Comparison of ENCODE assay signal across 1 cellular context in genomic region chr11:11898648-11899047, GRCh38.
TF ChIP-seq lines count a peak whose summit lies in the region.

No MANE protein-coding gene starts in this region.

TF ChIP-seq in GM12878, 131 proteins besides CTCF, POLR2A, EP300 and RAD21:
- TF ChIP-seq SRF (IDR thresholded peaks at IDR 0.05; ENCODE audit: low read depth in 2 of 2, low read length in 2 of 2) (no peak), KDM1A (IDR thresholded peaks at IDR 0.05; ENCODE audit: borderline replicate concordance) (no peak), NR2C1 (IDR thresholded peaks at IDR 0.05) (no peak), ZBTB4 (CRISPR knock-in tag; IDR thresholded peaks at IDR 0.05) (no peak), SP1 (IDR thresholded peaks at IDR 0.05; ENCODE audit: low read depth, low read length) (no peak), STAT3 (IDR thresholded peaks at IDR 0.05; ENCODE audit: low read depth, low read length) (no peak), RAD51 (IDR thresholded peaks at IDR 0.05) (no peak), NR2F1 (conservative IDR thresholded peaks at IDR 0.05) (no peak), CBX5 (IDR thresholded peaks at IDR 0.05; ENCODE audit: low read depth) (no peak), SIX5 (IDR thresholded peaks at IDR 0.05; ENCODE audit: low read depth, low read length, severe bottlenecking) (no peak)
